In the genomic region with DNA sequence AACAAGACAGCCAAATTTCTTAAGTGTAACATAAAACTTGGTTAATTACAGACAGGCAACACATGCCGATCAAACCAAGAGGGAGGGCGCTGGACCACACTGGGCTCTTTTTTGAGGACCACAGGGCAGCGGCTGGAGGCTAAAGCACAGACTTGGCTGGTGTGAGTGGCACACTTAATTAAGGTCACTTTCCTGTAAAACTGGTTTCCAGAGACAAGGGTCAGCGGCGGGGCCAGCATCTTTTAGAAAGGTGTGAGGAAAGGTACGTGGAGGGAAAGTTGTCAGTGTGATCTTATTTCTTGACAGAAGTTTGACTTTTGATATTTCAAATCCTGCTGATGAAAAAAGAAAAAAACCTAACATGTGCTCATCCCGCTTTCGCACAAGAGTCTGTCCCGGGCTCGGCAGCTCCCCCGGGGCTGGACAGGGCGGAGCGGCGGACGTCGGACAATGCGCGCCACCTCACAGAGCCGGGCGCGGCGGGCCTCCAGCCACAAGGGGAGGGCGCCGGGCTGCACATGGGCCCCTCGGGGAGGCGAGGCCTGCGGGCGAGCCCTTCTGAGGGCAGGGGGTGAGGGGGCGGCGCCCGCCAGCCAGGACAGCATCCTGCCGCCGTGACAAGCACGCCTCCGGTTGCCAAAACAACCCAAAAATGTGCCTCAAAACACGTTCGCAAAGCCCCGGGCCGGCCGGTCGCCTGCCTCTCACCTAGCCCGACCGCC, we compare ENCODE assay signal across 1 cellular context.
TF ChIP-seq lines count a peak whose summit lies in the region.

No MANE protein-coding gene starts in this region.

TF ChIP-seq in H1, 55 proteins besides CTCF, POLR2A, EP300 and RAD21:
- no peak for TF ChIP-seq SUZ12 (IDR thresholded peaks at IDR 0.05; ENCODE audit: low read length)
- no peak for TF ChIP-seq NANOG (IDR thresholded peaks at IDR 0.05; ENCODE audit: insufficient read depth, low read depth, low read length, poor library complexity, severe bottlenecking)
- no peak for TF ChIP-seq BACH1 (IDR thresholded peaks at IDR 0.05; ENCODE audit: low read length)
- TF ChIP-seq NRF1 (IDR thresholded peaks at IDR 0.05; ENCODE audit: low read depth, low read length), result no peak
- no peak for TF ChIP-seq SIRT6 (IDR thresholded peaks at IDR 0.05; ENCODE audit: low read length)
- TF ChIP-seq, protein P1, sequence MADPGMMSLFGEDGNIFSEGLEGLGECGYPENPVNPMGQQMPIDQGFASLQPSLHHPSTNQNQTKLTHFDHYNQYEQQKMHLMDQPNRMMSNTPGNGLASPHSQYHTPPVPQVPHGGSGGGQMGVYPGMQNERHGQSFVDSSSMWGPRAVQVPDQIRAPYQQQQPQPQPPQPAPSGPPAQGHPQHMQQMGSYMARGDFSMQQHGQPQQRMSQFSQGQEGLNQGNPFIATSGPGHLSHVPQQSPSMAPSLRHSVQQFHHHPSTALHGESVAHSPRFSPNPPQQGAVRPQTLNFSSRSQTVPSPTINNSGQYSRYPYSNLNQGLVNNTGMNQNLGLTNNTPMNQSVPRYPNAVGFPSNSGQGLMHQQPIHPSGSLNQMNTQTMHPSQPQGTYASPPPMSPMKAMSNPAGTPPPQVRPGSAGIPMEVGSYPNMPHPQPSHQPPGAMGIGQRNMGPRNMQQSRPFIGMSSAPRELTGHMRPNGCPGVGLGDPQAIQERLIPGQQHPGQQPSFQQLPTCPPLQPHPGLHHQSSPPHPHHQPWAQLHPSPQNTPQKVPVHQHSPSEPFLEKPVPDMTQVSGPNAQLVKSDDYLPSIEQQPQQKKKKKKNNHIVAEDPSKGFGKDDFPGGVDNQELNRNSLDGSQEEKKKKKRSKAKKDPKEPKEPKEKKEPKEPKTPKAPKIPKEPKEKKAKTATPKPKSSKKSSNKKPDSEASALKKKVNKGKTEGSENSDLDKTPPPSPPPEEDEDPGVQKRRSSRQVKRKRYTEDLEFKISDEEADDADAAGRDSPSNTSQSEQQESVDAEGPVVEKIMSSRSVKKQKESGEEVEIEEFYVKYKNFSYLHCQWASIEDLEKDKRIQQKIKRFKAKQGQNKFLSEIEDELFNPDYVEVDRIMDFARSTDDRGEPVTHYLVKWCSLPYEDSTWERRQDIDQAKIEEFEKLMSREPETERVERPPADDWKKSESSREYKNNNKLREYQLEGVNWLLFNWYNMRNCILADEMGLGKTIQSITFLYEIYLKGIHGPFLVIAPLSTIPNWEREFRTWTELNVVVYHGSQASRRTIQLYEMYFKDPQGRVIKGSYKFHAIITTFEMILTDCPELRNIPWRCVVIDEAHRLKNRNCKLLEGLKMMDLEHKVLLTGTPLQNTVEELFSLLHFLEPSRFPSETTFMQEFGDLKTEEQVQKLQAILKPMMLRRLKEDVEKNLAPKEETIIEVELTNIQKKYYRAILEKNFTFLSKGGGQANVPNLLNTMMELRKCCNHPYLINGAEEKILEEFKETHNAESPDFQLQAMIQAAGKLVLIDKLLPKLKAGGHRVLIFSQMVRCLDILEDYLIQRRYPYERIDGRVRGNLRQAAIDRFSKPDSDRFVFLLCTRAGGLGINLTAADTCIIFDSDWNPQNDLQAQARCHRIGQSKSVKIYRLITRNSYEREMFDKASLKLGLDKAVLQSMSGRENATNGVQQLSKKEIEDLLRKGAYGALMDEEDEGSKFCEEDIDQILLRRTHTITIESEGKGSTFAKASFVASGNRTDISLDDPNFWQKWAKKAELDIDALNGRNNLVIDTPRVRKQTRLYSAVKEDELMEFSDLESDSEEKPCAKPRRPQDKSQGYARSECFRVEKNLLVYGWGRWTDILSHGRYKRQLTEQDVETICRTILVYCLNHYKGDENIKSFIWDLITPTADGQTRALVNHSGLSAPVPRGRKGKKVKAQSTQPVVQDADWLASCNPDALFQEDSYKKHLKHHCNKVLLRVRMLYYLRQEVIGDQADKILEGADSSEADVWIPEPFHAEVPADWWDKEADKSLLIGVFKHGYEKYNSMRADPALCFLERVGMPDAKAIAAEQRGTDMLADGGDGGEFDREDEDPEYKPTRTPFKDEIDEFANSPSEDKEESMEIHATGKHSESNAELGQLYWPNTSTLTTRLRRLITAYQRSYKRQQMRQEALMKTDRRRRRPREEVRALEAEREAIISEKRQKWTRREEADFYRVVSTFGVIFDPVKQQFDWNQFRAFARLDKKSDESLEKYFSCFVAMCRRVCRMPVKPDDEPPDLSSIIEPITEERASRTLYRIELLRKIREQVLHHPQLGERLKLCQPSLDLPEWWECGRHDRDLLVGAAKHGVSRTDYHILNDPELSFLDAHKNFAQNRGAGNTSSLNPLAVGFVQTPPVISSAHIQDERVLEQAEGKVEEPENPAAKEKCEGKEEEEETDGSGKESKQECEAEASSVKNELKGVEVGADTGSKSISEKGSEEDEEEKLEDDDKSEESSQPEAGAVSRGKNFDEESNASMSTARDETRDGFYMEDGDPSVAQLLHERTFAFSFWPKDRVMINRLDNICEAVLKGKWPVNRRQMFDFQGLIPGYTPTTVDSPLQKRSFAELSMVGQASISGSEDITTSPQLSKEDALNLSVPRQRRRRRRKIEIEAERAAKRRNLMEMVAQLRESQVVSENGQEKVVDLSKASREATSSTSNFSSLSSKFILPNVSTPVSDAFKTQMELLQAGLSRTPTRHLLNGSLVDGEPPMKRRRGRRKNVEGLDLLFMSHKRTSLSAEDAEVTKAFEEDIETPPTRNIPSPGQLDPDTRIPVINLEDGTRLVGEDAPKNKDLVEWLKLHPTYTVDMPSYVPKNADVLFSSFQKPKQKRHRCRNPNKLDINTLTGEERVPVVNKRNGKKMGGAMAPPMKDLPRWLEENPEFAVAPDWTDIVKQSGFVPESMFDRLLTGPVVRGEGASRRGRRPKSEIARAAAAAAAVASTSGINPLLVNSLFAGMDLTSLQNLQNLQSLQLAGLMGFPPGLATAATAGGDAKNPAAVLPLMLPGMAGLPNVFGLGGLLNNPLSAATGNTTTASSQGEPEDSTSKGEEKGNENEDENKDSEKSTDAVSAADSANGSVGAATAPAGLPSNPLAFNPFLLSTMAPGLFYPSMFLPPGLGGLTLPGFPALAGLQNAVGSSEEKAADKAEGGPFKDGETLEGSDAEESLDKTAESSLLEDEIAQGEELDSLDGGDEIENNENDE (IDR thresholded peaks at IDR 0.05; ENCODE audit: insufficient replicate concordance, low read length), result no peak
- TF ChIP-seq, protein P2, sequence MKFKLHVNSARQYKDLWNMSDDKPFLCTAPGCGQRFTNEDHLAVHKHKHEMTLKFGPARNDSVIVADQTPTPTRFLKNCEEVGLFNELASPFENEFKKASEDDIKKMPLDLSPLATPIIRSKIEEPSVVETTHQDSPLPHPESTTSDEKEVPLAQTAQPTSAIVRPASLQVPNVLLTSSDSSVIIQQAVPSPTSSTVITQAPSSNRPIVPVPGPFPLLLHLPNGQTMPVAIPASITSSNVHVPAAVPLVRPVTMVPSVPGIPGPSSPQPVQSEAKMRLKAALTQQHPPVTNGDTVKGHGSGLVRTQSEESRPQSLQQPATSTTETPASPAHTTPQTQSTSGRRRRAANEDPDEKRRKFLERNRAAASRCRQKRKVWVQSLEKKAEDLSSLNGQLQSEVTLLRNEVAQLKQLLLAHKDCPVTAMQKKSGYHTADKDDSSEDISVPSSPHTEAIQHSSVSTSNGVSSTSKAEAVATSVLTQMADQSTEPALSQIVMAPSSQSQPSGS (IDR thresholded peaks at IDR 0.05; ENCODE audit: low read length), result no peak
- no peak for TF ChIP-seq SP1 (IDR thresholded peaks at IDR 0.05; ENCODE audit: low read depth, low read length)
- no peak for TF ChIP-seq TEAD4 (IDR thresholded peaks at IDR 0.05; ENCODE audit: low read depth, low read length)
- TF ChIP-seq, protein P3, sequence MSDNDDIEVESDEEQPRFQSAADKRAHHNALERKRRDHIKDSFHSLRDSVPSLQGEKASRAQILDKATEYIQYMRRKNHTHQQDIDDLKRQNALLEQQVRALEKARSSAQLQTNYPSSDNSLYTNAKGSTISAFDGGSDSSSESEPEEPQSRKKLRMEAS (IDR thresholded peaks at IDR 0.05), result peak; percentile 94
- TF ChIP-seq SRF (IDR thresholded peaks at IDR 0.05; ENCODE audit: low read depth, low read length), result no peak
- no peak for TF ChIP-seq ZNF274 (IDR thresholded peaks at IDR 0.05; ENCODE audit: borderline replicate concordance, extremely low read depth, low read length)
- TF ChIP-seq POU5F1 (IDR thresholded peaks at IDR 0.05; ENCODE audit: low read depth, low read length), result no peak
- TF ChIP-seq HDAC2 (IDR thresholded peaks at IDR 0.05; ENCODE audit: borderline replicate concordance in 1 of 2, low read depth in 2 of 2, low read length in 2 of 2), result no peak; a peak in 2 of 4 replicates
- TF ChIP-seq EGR1 (IDR thresholded peaks at IDR 0.05; ENCODE audit: borderline replicate concordance, low read depth, low read length), result no peak
- TF ChIP-seq TBP (IDR thresholded peaks at IDR 0.05; ENCODE audit: low read depth, low read length), result no peak
- no peak for TF ChIP-seq RXRA (IDR thresholded peaks at IDR 0.05; ENCODE audit: insufficient read depth, low read depth, low read length)
- TF ChIP-seq, protein P4, sequence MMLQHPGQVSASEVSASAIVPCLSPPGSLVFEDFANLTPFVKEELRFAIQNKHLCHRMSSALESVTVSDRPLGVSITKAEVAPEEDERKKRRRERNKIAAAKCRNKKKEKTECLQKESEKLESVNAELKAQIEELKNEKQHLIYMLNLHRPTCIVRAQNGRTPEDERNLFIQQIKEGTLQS (IDR thresholded peaks at IDR 0.05; ENCODE audit: insufficient read depth, low read depth, low read length), result no peak
- 0 out of 2 replicates have a peak, but pooled peaks have one; percentile 4 for TF ChIP-seq TCF12 (IDR thresholded peaks at IDR 0.05; ENCODE audit: low read depth, low read length)
- no peak for TF ChIP-seq YY1 (IDR thresholded peaks at IDR 0.05; ENCODE audit: low read depth, low read length)
- no peak for TF ChIP-seq MAFK (IDR thresholded peaks at IDR 0.05; ENCODE audit: low read depth, low read length)
- TF ChIP-seq JUND (IDR thresholded peaks at IDR 0.05; ENCODE audit: low read length), result no peak
- no peak for TF ChIP-seq FOSL1 (IDR thresholded peaks at IDR 0.05; ENCODE audit: insufficient read depth, low read depth, low read length)
- TF ChIP-seq HDAC6 (IDR thresholded peaks at IDR 0.05; ENCODE audit: low read depth, low read length), result no peak
- TF ChIP-seq, protein P5, sequence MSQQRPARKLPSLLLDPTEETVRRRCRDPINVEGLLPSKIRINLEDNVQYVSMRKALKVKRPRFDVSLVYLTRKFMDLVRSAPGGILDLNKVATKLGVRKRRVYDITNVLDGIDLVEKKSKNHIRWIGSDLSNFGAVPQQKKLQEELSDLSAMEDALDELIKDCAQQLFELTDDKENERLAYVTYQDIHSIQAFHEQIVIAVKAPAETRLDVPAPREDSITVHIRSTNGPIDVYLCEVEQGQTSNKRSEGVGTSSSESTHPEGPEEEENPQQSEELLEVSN (IDR thresholded peaks at IDR 0.05), result peak; percentile 97
- no peak for TF ChIP-seq CHD1 (IDR thresholded peaks at IDR 0.05; ENCODE audit: low read depth, low read length)
- no peak for TF ChIP-seq RFX5 (IDR thresholded peaks at IDR 0.05; ENCODE audit: borderline replicate concordance, low read depth, low read length)
- no peak for TF ChIP-seq SAP30 (IDR thresholded peaks at IDR 0.05; ENCODE audit: insufficient read depth, insufficient replicate concordance, low read length)
- TF ChIP-seq RNF2 (IDR thresholded peaks at IDR 0.05; ENCODE audit: borderline replicate concordance, low read depth, low read length, missing control alignments, poor library complexity, severe bottlenecking), result peak; percentile 56
- peak; percentile 60; the same call in 1 of the 2 replicates for TF ChIP-seq PHF8 (conservative IDR thresholded peaks at IDR 0.05; ENCODE audit: low read depth, low read length)
- no peak for TF ChIP-seq ASH2L (IDR thresholded peaks at IDR 0.05; ENCODE audit: low read length)
- no peak for TF ChIP-seq SIX5 (IDR thresholded peaks at IDR 0.05; ENCODE audit: low read depth, low read length)
- TF ChIP-seq POLR2AphosphoS5 (IDR thresholded peaks at IDR 0.05; ENCODE audit: low read depth, low read length), result no peak
- no peak for TF ChIP-seq JUN (IDR thresholded peaks at IDR 0.05; ENCODE audit: low read depth, low read length)
- peak; percentile 67 for TF ChIP-seq KDM4A (IDR thresholded peaks at IDR 0.05; ENCODE audit: low read depth, low read length, severe bottlenecking)
- TF ChIP-seq, protein P6, sequence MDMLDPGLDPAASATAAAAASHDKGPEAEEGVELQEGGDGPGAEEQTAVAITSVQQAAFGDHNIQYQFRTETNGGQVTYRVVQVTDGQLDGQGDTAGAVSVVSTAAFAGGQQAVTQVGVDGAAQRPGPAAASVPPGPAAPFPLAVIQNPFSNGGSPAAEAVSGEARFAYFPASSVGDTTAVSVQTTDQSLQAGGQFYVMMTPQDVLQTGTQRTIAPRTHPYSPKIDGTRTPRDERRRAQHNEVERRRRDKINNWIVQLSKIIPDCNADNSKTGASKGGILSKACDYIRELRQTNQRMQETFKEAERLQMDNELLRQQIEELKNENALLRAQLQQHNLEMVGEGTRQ (IDR thresholded peaks at IDR 0.05; ENCODE audit: low read length), result no peak
- TF ChIP-seq CBX5 (IDR thresholded peaks at IDR 0.05; ENCODE audit: low read depth, low read length), result no peak
- 0 out of 2 replicates have a peak, but pooled peaks have one; percentile 10 for TF ChIP-seq CREB1 (IDR thresholded peaks at IDR 0.05)
- no peak for TF ChIP-seq CTBP2 (IDR thresholded peaks at IDR 0.05; ENCODE audit: borderline replicate concordance, insufficient read depth, insufficient read length, low read length)
- TF ChIP-seq GTF2F1 (IDR thresholded peaks at IDR 0.05; ENCODE audit: borderline replicate concordance, low read depth, low read length), result no peak
